In genomic region chr2:240300840-240301239, GRCh38 we compare ENCODE assay signal across 16 cellular contexts.
"Had no signal": no experiment of that assay in that cellular context is flagged by ENCODE, and none has a peak within 500 bp of the region (broad histone marks: within the 10 kb centered on the region; RNA-seq: fewer than 3 reads in every experiment).

No MANE protein-coding gene starts in this region.

- H3K4me3 ChIP-seq: coronary artery, pancreas, right lobe of liver, testis had no signal

- H3K4me1 ChIP-seq: pancreas, right lobe of liver, testis had no signal

- DNase-seq: activated CD4-positive, alpha-beta T cell treated with anti-CD3 and anti-CD28 coated beads, Interleukin-2, amount 10 ng/mL, durations not matched to agents 24 days and 14 days; activated CD4-positive, CD25-positive, alpha-beta regulatory T cell; activated naive CD4-positive, alpha-beta T cell treated with anti-CD3 and anti-CD28 coated beads for 36 hours; activated T-cell treated with anti-CD3 and anti-CD28 coated beads, Interleukin-2, amount 50 U/mL, for 1 hour; brain microvascular endothelial cell; left ventricle myocardium superior; naive thymus-derived CD8-positive, alpha-beta T cell; stimulated activated CD4-positive, alpha-beta T cell treated with anti-CD3 and anti-CD28 coated beads, Interleukin-4, amount 100 ng/mL, for 4 hours; T-helper 1 cell; T1000; testis had no signal

- H3K27me3 ChIP-seq: brain microvascular endothelial cell, pancreas, right lobe of liver, testis had no signal

- H3K27ac ChIP-seq: brain microvascular endothelial cell, coronary artery, pancreas, right lobe of liver, testis had no signal

- ATAC-seq: activated T-helper 17 cell treated with anti-CD3 and anti-CD28 coated beads, Interleukin-2, amount 50 U/mL, for 72 hours; left ventricle myocardium superior; naive thymus-derived CD8-positive, alpha-beta T cell; pancreas; right lobe of liver; stimulated activated memory B cell treated with anti-CD40 and anti-IgM and Interleukin-4, amounts not matched to agents 10 μg/mL and 1 μg/mL and 100 μg/mL, for 72 hours had no signal

- H3K36me3 ChIP-seq: brain microvascular endothelial cell, pancreas, right lobe of liver had no signal

- H3K9me3 ChIP-seq: pancreas, right lobe of liver, testis had no signal
